In the genomic region with DNA sequence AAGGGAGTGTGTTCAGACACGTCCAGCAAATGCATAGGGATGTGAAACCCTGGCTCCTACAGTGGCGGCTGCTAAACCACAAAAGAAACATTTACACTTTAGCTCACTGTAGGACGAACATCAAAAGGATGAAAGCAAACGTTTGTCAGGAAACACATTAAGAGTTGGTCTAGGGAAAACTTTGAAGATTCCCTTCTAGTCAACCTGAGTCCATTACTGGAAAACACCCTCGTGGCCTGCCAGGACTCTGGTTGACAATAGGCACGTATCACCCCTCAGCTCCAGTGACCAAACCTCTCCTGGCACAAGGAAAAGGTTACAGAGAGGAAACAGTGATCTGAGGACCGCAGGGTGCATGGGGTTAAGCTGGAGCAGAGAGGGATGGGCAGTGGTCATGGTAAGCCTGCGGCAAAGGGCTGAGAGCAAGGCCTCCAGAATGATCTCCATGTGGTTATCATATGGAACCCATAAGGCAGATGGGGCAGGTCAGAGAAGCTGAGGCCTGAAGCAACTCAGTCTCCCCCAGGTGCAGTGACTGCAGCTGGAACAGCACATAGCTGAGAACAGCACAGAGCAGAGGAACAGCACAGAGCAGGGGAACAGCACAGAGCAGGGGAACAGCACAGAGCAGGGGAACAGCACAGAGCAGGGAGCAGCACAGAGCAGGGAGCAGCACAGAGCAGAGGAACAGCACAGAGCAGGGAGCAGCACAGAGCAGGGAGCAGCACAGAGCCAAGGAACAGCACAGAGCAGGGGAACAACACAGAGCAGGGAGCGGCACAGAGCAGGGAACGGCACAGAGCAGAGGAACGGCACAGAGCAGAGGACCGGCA, we compare ENCODE assay signal across 9 cellular contexts. TPM values are rescaled to one million over a fixed set of nuclear protein-coding genes. Genes with fewer than 3 reads are reported as not detected.
DNase-seq lines count a peak whose midpoint lies in the region; ATAC-seq and TF ChIP-seq lines count a peak whose summit lies in the region.
"Had no signal": no experiment of that assay in that cellular context is flagged by ENCODE, and none has a peak within 500 bp of the region (broad histone marks: within the 10 kb centered on the region; RNA-seq: fewer than 3 reads in every experiment).

No MANE protein-coding gene starts in this region.

- H3K9me2 ChIP-seq in GM23338 (ENCODE audit: insufficient read depth): no peaks in the 10 kb centered on the region

- H3K4me1 ChIP-seq in GM23338 (ENCODE audit: insufficient read depth): peaks cover 5% of the 10 kb centered on the region

- TF ChIP-seq CTCF in GM23338 (conservative IDR thresholded peaks at IDR 0.05; ENCODE audit: low read depth in 2 of 2): no peak
- no peak for TF ChIP-seq CTCF in nephron progenitor cell (IDR thresholded peaks at IDR 0.05)
- TF ChIP-seq CTCF in osteocyte (IDR thresholded peaks at IDR 0.05): no peak

- H3K27me3 Mint-ChIP-seq in GM23338 (ENCODE audit: insufficient read depth, low read depth, poor library complexity) (peaks cover 11% of the 10 kb centered on the region), nephron progenitor cell (ENCODE audit: low read depth, poor library complexity) (peaks cover 3% of the 10 kb centered on the region), osteocyte (ENCODE audit: unreplicated experiment) (no peaks in the 10 kb centered on the region)

- H2AFZ ChIP-seq in GM23338: no peak overlapping the region

- H3K9me3 Mint-ChIP-seq in GM23338 (peaks cover 2% of the 10 kb centered on the region; the same call in 2 of the 3 replicates), nephron progenitor cell (peaks cover 24% of the 10 kb centered on the region), osteocyte (ENCODE audit: unreplicated experiment) (no peaks in the 10 kb centered on the region)

- no peak overlapping the region for H3K4me3 Mint-ChIP-seq in GM23338
- H3K4me3 Mint-ChIP-seq in nephron progenitor cell: no peak overlapping the region
- no peak overlapping the region for H3K4me3 Mint-ChIP-seq in osteocyte (ENCODE audit: unreplicated experiment)

- H3K4me2 ChIP-seq in GM23338: no peak overlapping the region

- H3K36me3 Mint-ChIP-seq in GM23338 (ENCODE audit: low read depth) (peaks cover 8% of the 10 kb centered on the region), nephron progenitor cell (ENCODE audit: low read depth) (peaks cover 47% of the 10 kb centered on the region), osteocyte (ENCODE audit: unreplicated experiment) (peaks cover 62% of the 10 kb centered on the region)

- no peaks in the 10 kb centered on the region for H4K20me1 ChIP-seq in GM23338 (replicated peaks; ENCODE audit: insufficient read depth)

- no peaks in the 10 kb centered on the region for H3F3A ChIP-seq in GM23338 (replicated peaks; ENCODE audit: low read depth)

- H3K4me3 ChIP-seq in GM23338: no peak overlapping the region
- H3K4me3 ChIP-seq: cardiac muscle cell had no signal

- peaks cover 19% of the 10 kb centered on the region for H3K4me1 Mint-ChIP-seq in GM23338
- H3K4me1 Mint-ChIP-seq in nephron progenitor cell: peaks cover 40% of the 10 kb centered on the region
- H3K4me1 Mint-ChIP-seq in osteocyte (ENCODE audit: unreplicated experiment): peaks cover 44% of the 10 kb centered on the region

- H3K36me3 ChIP-seq in GM23338 (ENCODE audit: insufficient read depth): no peaks in the 10 kb centered on the region
- H3K36me3 ChIP-seq: cardiac muscle cell had no signal

- ATAC-seq in GM18498 (IDR thresholded peaks at IDR 0.05; ENCODE audit: unreplicated experiment) (peak; percentile 76), GM23338 (no peak), left lobe of liver (peak; percentile 6)

- H3K27ac Mint-ChIP-seq in GM23338 (0 out of 2 replicates have a peak overlapping the region, but pooled peaks have one; percentile 64), nephron progenitor cell (no peak overlapping the region), osteocyte (ENCODE audit: unreplicated experiment) (no peak overlapping the region)

- no peak for DNase-seq in GM23338 (ENCODE audit: low spot score)
- peak; percentile 65 for DNase-seq in NAMALWA (ENCODE audit: low spot score)
- DNase-seq in left lobe of liver (ENCODE audit: low spot score): no peak
- no peak for DNase-seq in SHP77 treated with DMSO at 0.1 percent for 48 hours (lab: John Stamatoyannopoulos, UW)
- no peak for DNase-seq in nephron progenitor cell
- DNase-seq in osteocyte (ENCODE audit: extremely low spot score, unreplicated experiment): no peak
- DNase-seq in NCI-H524 treated with DMSO at 0.1 percent for 48 hours (lab: John Stamatoyannopoulos, UW): no peak

- no peaks in the 10 kb centered on the region for H3K27me3 ChIP-seq in GM23338 (ENCODE audit: insufficient read depth)
- H3K27me3 ChIP-seq: cardiac muscle cell had no signal

- no peaks in the 10 kb centered on the region; the same call in 1 of the 2 replicates for H3K79me2 ChIP-seq in GM23338 (replicated peaks; ENCODE audit: insufficient read depth)

- H3K27ac ChIP-seq in GM23338 (ENCODE audit: low read depth): no peak overlapping the region
- H3K27ac ChIP-seq: cardiac muscle cell had no signal

TF ChIP-seq in GM23338, 12 proteins besides CTCF, POLR2A, EP300 and RAD21 (continues in another document):
- TF ChIP-seq CREB1 (CRISPR knock-in tag; IDR thresholded peaks at IDR 0.05; ENCODE audit: low read depth): no peak
- TF ChIP-seq ZNF331 (CRISPR knock-in tag; IDR thresholded peaks at IDR 0.05; ENCODE audit: low read depth): no peak
- no peak for TF ChIP-seq EZH2phosphoT487 (IDR thresholded peaks at IDR 0.05; ENCODE audit: unreplicated experiment)
- TF ChIP-seq JUNB (IDR thresholded peaks at IDR 0.05; ENCODE audit: unreplicated experiment): no peak
- no peak for TF ChIP-seq NANOG (IDR thresholded peaks at IDR 0.05; ENCODE audit: borderline replicate concordance)
- TF ChIP-seq POLR2AphosphoS5 (IDR thresholded peaks at IDR 0.05; ENCODE audit: low read depth): no peak
- TF ChIP-seq, protein P1, sequence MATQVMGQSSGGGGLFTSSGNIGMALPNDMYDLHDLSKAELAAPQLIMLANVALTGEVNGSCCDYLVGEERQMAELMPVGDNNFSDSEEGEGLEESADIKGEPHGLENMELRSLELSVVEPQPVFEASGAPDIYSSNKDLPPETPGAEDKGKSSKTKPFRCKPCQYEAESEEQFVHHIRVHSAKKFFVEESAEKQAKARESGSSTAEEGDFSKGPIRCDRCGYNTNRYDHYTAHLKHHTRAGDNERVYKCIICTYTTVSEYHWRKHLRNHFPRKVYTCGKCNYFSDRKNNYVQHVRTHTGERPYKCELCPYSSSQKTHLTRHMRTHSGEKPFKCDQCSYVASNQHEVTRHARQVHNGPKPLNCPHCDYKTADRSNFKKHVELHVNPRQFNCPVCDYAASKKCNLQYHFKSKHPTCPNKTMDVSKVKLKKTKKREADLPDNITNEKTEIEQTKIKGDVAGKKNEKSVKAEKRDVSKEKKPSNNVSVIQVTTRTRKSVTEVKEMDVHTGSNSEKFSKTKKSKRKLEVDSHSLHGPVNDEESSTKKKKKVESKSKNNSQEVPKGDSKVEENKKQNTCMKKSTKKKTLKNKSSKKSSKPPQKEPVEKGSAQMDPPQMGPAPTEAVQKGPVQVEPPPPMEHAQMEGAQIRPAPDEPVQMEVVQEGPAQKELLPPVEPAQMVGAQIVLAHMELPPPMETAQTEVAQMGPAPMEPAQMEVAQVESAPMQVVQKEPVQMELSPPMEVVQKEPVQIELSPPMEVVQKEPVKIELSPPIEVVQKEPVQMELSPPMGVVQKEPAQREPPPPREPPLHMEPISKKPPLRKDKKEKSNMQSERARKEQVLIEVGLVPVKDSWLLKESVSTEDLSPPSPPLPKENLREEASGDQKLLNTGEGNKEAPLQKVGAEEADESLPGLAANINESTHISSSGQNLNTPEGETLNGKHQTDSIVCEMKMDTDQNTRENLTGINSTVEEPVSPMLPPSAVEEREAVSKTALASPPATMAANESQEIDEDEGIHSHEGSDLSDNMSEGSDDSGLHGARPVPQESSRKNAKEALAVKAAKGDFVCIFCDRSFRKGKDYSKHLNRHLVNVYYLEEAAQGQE (IDR thresholded peaks at IDR 0.05; ENCODE audit: unreplicated experiment): no peak

RNA-seq across cellular contexts. Expression of a gene that starts 49.9 kb away (rescaled TPM):
- total RNA-seq in GM23338 (2014; rRNA removed; shearing (Covaris generic)): 10.9 and 11.2 TPM in 2 replicates
- polyA plus RNA-seq in GM23338 (2016; fragmentation: Nextera tagmentation; extraction: Ambion mirVana): 2.6 and 2.7 TPM in 2 replicates
- total RNA-seq in left lobe of liver (12.8 TPM), osteocyte (66.3 and 73.6 TPM in 2 replicates)
